In genomic region chr17:78715000-78715771, GRCh38 we compare ENCODE assay signal across 11 cellular contexts.
DNase-seq lines count a peak whose midpoint lies in the region; ATAC-seq, FAIRE-seq and TF ChIP-seq lines count a peak whose summit lies in the region.
"Had no signal": no experiment of that assay in that cellular context is flagged by ENCODE, and none has a peak within 500 bp of the region (broad histone marks: within the 10 kb centered on the region; RNA-seq: fewer than 3 reads in every experiment).

No MANE protein-coding gene starts in this region.

- no peak for FAIRE-seq in kidney (lab: Jason Lieb, UNC)
- FAIRE-seq: endometrium had no signal

- peaks cover 84% of the 10 kb centered on the region for H3K4me1 ChIP-seq in left ventricle myocardium inferior
- H3K4me1 ChIP-seq in upper lobe of right lung = peaks cover 63% of the 10 kb centered on the region
- peaks cover 15 to 21% of the 10 kb centered on the region in 2 donors for H3K4me1 ChIP-seq in kidney (ENCODE audit: control insufficient read depth in 1 of 2, insufficient read depth in 1 of 2, low read depth in 1 of 2, low read length in 2 of 2)

- ATAC-seq in Right ventricle myocardium inferior (no peak), upper lobe of right lung (no peak)

- H3K27ac ChIP-seq in left ventricle myocardium inferior (replicated peaks) (peak overlapping the region; percentile 83), upper lobe of right lung (peak overlapping the region; percentile 9), kidney (ENCODE audit: low read depth in 2 of 2, low read length in 2 of 2) (no peak overlapping the region)

- intact Hi-C loops in left ventricle myocardium inferior (cut with micrococcal nuclease) = no loop called here
- intact Hi-C loops in Right ventricle myocardium inferior (cut with DNase I) = loop anchor here (5.0 kb wide), 2 partner anchors 82 to 122 kb away; no protein-coding TSS in a partner anchor
- intact Hi-C loops in upper lobe of right lung (cut with DNase I) = no loop called here
- intact Hi-C loops in kidney (cut with DNase I) = no loop called here

- no peaks in the 10 kb centered on the region for H3K9me3 Mint-ChIP-seq in activated CD4-positive, alpha-beta memory T cell treated with anti-CD3 and anti-CD28 coated beads, Interleukin-2, amount 10 ng/mL, durations not matched to agents 7 days and 5 days

- no peak for DNase-seq in left ventricle myocardium inferior
- no peak for DNase-seq in Right ventricle myocardium inferior (ENCODE audit: missing footprints)
- no peak for DNase-seq in activated CD4-positive, alpha-beta memory T cell treated with anti-CD3 and anti-CD28 coated beads, Interleukin-2, amount 10 ng/mL, durations not matched to agents 7 days and 5 days
- DNase-seq in lung microvascular endothelial cell (ENCODE audit: low read depth in 2 of 2) = peak; percentile 33 to 49
- DNase-seq in upper lobe of right lung = no peak
- DNase-seq in NCI-H69 (lab: John Stamatoyannopoulos, UW) = no peak
- DNase-seq in kidney = no peak
- DNase-seq in stimulated activated naive CD4-positive, alpha-beta T cell (lab: John Stamatoyannopoulos, UW) = no peak
- DNase-seq: NCI-H2171, SIG-M5 had no signal

- CTCF ChIA-PET in activated CD4-positive, alpha-beta memory T cell treated with anti-CD3 and anti-CD28 coated beads, Interleukin-2, amount 10 ng/mL, durations not matched to agents 7 days and 5 days (lab: Charles Lee) = interaction anchor here (0.8 to 3.0 kb wide), 4 partner anchors 10 to 270 kb away, joined by 3 to 14 read pairs (median 4); no protein-coding TSS in a partner anchor

- H3K27me3 ChIP-seq in left ventricle myocardium inferior (ENCODE audit: low read depth) (no peaks in the 10 kb centered on the region), upper lobe of right lung (no peaks in the 10 kb centered on the region)

- no peaks in the 10 kb centered on the region for H3K9me3 ChIP-seq in left ventricle myocardium inferior (replicated peaks)
- H3K9me3 ChIP-seq in upper lobe of right lung = no peaks in the 10 kb centered on the region
- H3K9me3 ChIP-seq in kidney (ENCODE audit: control insufficient read depth in 1 of 2, low read length in 2 of 2) = no peaks in the 10 kb centered on the region

- peak overlapping the region; percentile 63 for H3K27ac Mint-ChIP-seq in activated CD4-positive, alpha-beta memory T cell treated with anti-CD3 and anti-CD28 coated beads, Interleukin-2, amount 10 ng/mL, durations not matched to agents 7 days and 5 days

- peak overlapping the region; percentile 28 for H3K4me3 Mint-ChIP-seq in activated CD4-positive, alpha-beta memory T cell treated with anti-CD3 and anti-CD28 coated beads, Interleukin-2, amount 10 ng/mL, durations not matched to agents 7 days and 5 days

- H3K36me3 ChIP-seq in left ventricle myocardium inferior = no peaks in the 10 kb centered on the region
- no peaks in the 10 kb centered on the region for H3K36me3 ChIP-seq in upper lobe of right lung
- no peaks in the 10 kb centered on the region for H3K36me3 ChIP-seq in kidney (ENCODE audit: control insufficient read depth in 1 of 2, insufficient read depth in 2 of 2, low read length in 2 of 2)

- H3K36me3 Mint-ChIP-seq in activated CD4-positive, alpha-beta memory T cell treated with anti-CD3 and anti-CD28 coated beads, Interleukin-2, amount 10 ng/mL, durations not matched to agents 7 days and 5 days (ENCODE audit: low read depth) = peaks cover 33% of the 10 kb centered on the region

- H3K4me1 Mint-ChIP-seq in activated CD4-positive, alpha-beta memory T cell treated with anti-CD3 and anti-CD28 coated beads, Interleukin-2, amount 10 ng/mL, durations not matched to agents 7 days and 5 days = peaks cover 91% of the 10 kb centered on the region

- no peak overlapping the region for H3K4me3 ChIP-seq in left ventricle myocardium inferior
- H3K4me3 ChIP-seq in upper lobe of right lung = no peak overlapping the region
- H3K4me3 ChIP-seq in kidney (ENCODE audit: low read length in 2 of 2) = no peak overlapping the region

- H3K9ac ChIP-seq in kidney (ENCODE audit: low read length in 2 of 2) = no peak overlapping the region

- H3K27me3 Mint-ChIP-seq in activated CD4-positive, alpha-beta memory T cell treated with anti-CD3 and anti-CD28 coated beads, Interleukin-2, amount 10 ng/mL, durations not matched to agents 7 days and 5 days = no peaks in the 10 kb centered on the region

- POLR2A ChIA-PET in activated CD4-positive, alpha-beta memory T cell treated with anti-CD3 and anti-CD28 coated beads, Interleukin-2, amount 10 ng/mL, durations not matched to agents 7 days and 5 days (lab: Charles Lee) = interaction anchor here (0.7 to 4.1 kb wide), 13 partner anchors 11 to 70 kb away, joined by 3 to 28 read pairs (median 3); no protein-coding TSS in a partner anchor

- no peak for TF ChIP-seq CTCF in left ventricle myocardium inferior (IDR thresholded peaks at IDR 0.05; ENCODE audit: borderline replicate concordance)
- TF ChIP-seq CTCF in upper lobe of right lung (IDR thresholded peaks at IDR 0.05) = no peak
- no peak for TF ChIP-seq CTCF in kidney (IDR thresholded peaks at IDR 0.05; ENCODE audit: borderline replicate concordance, extremely low read depth, insufficient read depth)

Comparison
In these comparisons a context has a peak if more than half of its experiments do, and no peak if none do; other contexts are left out.
1. DNase-seq: peak in lung microvascular endothelial cell (2 of 2); none in left ventricle myocardium inferior (single experiment), Right ventricle myocardium inferior (single experiment), activated CD4-positive, alpha-beta memory T cell treated with anti-CD3 and anti-CD28 coated beads, Interleukin-2, amount 10 ng/mL, durations not matched to agents 7 days and 5 days (single experiment), upper lobe of right lung (single experiment), NCI-H69 (single experiment), kidney (single experiment) and stimulated activated naive CD4-positive, alpha-beta T cell (0 of 6).
2. H3K27ac ChIP-seq: peak in left ventricle myocardium inferior (single experiment) and upper lobe of right lung (single experiment); none in kidney (0 of 2).